Comparison of ENCODE assay signal across 8 cellular contexts in genomic region chr2:202035089-202035940, GRCh38. TPM values are rescaled to one million over a fixed set of nuclear protein-coding genes. Genes with fewer than 3 reads are reported as not detected.
DNase-seq lines count a peak whose midpoint lies in the region; ATAC-seq and TF ChIP-seq lines count a peak whose summit lies in the region.

No MANE protein-coding gene starts in this region.

- peak; percentile 44 for DNase-seq in CD1c-positive myeloid dendritic cell (ENCODE audit: extremely low spot score)
- DNase-seq in NCI-H2171 (lab: John Stamatoyannopoulos, UW) = peak; percentile 33
- peak; percentile 52 for DNase-seq in kidney tubule cell (ENCODE audit: low spot score)

- peak overlapping the region in 3 of 5 experiments; percentile 86 to 98 (median 95) for H3K27ac Mint-ChIP-seq in brain
- H3K27ac Mint-ChIP-seq in stimulated activated memory B cell treated with anti-CD40 and anti-IgM and Interleukin-4, amounts not matched to agents 10 μg/mL and 1 μg/mL and 100 μg/mL, for 72 hours = no peak overlapping the region

- no peaks in the 10 kb centered on the region for H3K9me3 Mint-ChIP-seq in brain
- no peaks in the 10 kb centered on the region for H3K9me3 Mint-ChIP-seq in stimulated activated memory B cell treated with anti-CD40 and anti-IgM and Interleukin-4, amounts not matched to agents 10 μg/mL and 1 μg/mL and 100 μg/mL, for 72 hours

- peaks cover 24% of the 10 kb centered on the region for H3K4me1 Mint-ChIP-seq in brain
- H3K4me1 Mint-ChIP-seq in stimulated activated memory B cell treated with anti-CD40 and anti-IgM and Interleukin-4, amounts not matched to agents 10 μg/mL and 1 μg/mL and 100 μg/mL, for 72 hours = peaks cover 14% of the 10 kb centered on the region

- peak; percentile 79 to 87 for TF ChIP-seq CTCF in brain (conservative IDR thresholded peaks at IDR 0.05)

- peaks cover 5% of the 10 kb centered on the region for H3K36me3 Mint-ChIP-seq in brain
- H3K36me3 Mint-ChIP-seq in stimulated activated memory B cell treated with anti-CD40 and anti-IgM and Interleukin-4, amounts not matched to agents 10 μg/mL and 1 μg/mL and 100 μg/mL, for 72 hours = no peaks in the 10 kb centered on the region

- H3K4me3 Mint-ChIP-seq in brain = no peak overlapping the region
- peak overlapping the region; percentile 73 for H3K4me3 Mint-ChIP-seq in stimulated activated memory B cell treated with anti-CD40 and anti-IgM and Interleukin-4, amounts not matched to agents 10 μg/mL and 1 μg/mL and 100 μg/mL, for 72 hours

- no peak for ATAC-seq in stimulated activated memory B cell treated with anti-CD40 and anti-IgM and Interleukin-4, amounts not matched to agents 10 μg/mL and 1 μg/mL and 100 μg/mL, for 72 hours
- no peak for ATAC-seq in HG03196 (IDR thresholded peaks at IDR 0.05; ENCODE audit: unreplicated experiment)
- ATAC-seq in HG03442 (IDR thresholded peaks at IDR 0.05; ENCODE audit: unreplicated experiment) = no peak
- no peak for ATAC-seq in GM19463 (IDR thresholded peaks at IDR 0.05; ENCODE audit: unreplicated experiment)

- H3K27me3 Mint-ChIP-seq in brain = peaks cover 9% of the 10 kb centered on the region
- H3K27me3 Mint-ChIP-seq in stimulated activated memory B cell treated with anti-CD40 and anti-IgM and Interleukin-4, amounts not matched to agents 10 μg/mL and 1 μg/mL and 100 μg/mL, for 72 hours = peaks cover 38% of the 10 kb centered on the region

RNA-seq across cellular contexts. Expression of gene FZD7, which starts 1.7 kb away (rescaled TPM):
- polyA plus RNA-seq in brain (ENCODE audit: insufficient read depth, low read depth, low replicate concordance) = 5.3 TPM

RNA-seq across cellular contexts. Expression of gene KIAA2012, which starts 37.7 kb away (rescaled TPM):
- 0.42 TPM for polyA plus RNA-seq in brain (ENCODE audit: insufficient read depth, low read depth, low replicate concordance)
